23 cellular contexts compared by ENCODE assay signal in the genomic region with DNA sequence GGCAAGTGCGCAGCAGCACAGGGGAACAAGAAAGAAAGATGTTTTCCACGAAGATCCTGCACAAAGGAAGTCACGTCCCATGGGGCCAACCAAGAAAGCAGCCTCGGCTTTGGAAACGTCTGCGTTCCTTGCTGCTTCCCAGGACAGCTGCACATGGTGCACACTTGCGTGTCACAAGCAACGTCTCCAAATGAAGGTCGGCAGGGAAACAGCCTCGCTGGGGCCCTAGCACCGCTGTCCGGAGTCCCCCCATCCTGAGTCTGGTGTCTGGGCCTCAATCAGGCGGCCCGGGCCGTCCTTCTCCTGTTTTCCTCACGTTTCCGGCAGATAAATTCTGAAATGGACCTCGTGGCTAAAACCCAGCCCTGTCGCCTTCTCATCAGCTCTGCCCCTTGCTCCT.
DNase-seq lines count a peak whose midpoint lies in the region; ATAC-seq and TF ChIP-seq lines count a peak whose summit lies in the region.
"Had no signal": no experiment of that assay in that cellular context is flagged by ENCODE, and none has a peak within 500 bp of the region (broad histone marks: within the 10 kb centered on the region; RNA-seq: fewer than 3 reads in every experiment).

No MANE protein-coding gene starts in this region.

- no peak overlapping the region for H3K4me3 ChIP-seq in right atrium auricular region
- H3K4me3 ChIP-seq in gastroesophageal sphincter: no peak overlapping the region
- H3K4me3 ChIP-seq: cardiac muscle cell, right lobe of liver had no signal

- DNase-seq in right atrium auricular region (ENCODE audit: low spot score) (peak; percentile 43), Right ventricle myocardium superior (no peak), posterior vena cava (ENCODE audit: low spot score) (peak; percentile 77), Ammon's horn (ENCODE audit: low spot score) (no peak), NCI-H446 treated with DMSO at 0.1 percent for 48 hours (lab: John Stamatoyannopoulos, UW) (no peak)
- DNase-seq: activated CD4-positive, alpha-beta T cell treated with anti-CD3 and anti-CD28 coated beads, Interleukin-2, amount 10 ng/mL, durations not matched to agents 24 days and 14 days; amygdala; DMS 273 treated with DMSO at 0.1 percent for 48 hours; foreskin keratinocyte; HCEC 1CT; hypothalamus; mammary epithelial cell; NCI-H1417; NCI-H2107; NCI-H510A treated with DMSO at 0.1 percent for 48 hours; NK-92 treated with Interleukin-12 subunit alpha and Interleukin-12 subunit beta, amount 100 ng/mL, for 24 hours; nucleus accumbens; stimulated activated CD4-positive, alpha-beta T cell treated with anti-CD3 and anti-CD28 coated beads, Interleukin-15, amount 100 ng/mL, for 24 hours had no signal

- ATAC-seq in Right ventricle myocardium superior (ENCODE audit: poor library complexity) (no peak), gastroesophageal sphincter (no peak), GM21825 (IDR thresholded peaks at IDR 0.05; ENCODE audit: unreplicated experiment) (no peak), GM19467 (IDR thresholded peaks at IDR 0.05; ENCODE audit: unreplicated experiment) (no peak)
- ATAC-seq: foreskin keratinocyte, right lobe of liver had no signal

- 85 to 100% methylated on average over 4 to 10 of the region's 19 CpGs for WGBS in gastroesophageal sphincter (ENCODE audit: low coverage in 1 of 2), 2 donors

- no peaks in the 10 kb centered on the region for H3K9me3 ChIP-seq in right atrium auricular region
- H3K9me3 ChIP-seq in gastroesophageal sphincter: no peaks in the 10 kb centered on the region
- H3K9me3 ChIP-seq: right lobe of liver had no signal

- H3K27me3 ChIP-seq in right atrium auricular region (no peaks in the 10 kb centered on the region), gastroesophageal sphincter (no peaks in the 10 kb centered on the region)
- H3K27me3 ChIP-seq: foreskin keratinocyte, right lobe of liver had no signal

- no peak for TF ChIP-seq POLR2A in gastroesophageal sphincter (IDR thresholded peaks at IDR 0.05)

- H3K4me1 ChIP-seq in right atrium auricular region (peaks cover 0 to 23% of the 10 kb centered on the region in 2 donors), gastroesophageal sphincter (peaks cover 0 to 89% (median 10%) of the 10 kb centered on the region in 3 donors)
- H3K4me1 ChIP-seq: right lobe of liver had no signal

- TF ChIP-seq CTCF in right atrium auricular region (IDR thresholded peaks at IDR 0.05) (no peak), gastroesophageal sphincter (IDR thresholded peaks at IDR 0.05) (no peak)

- H3K36me3 ChIP-seq in right atrium auricular region (no peaks in the 10 kb centered on the region), gastroesophageal sphincter (peaks cover 0 to 27% of the 10 kb centered on the region in 2 donors)
- H3K36me3 ChIP-seq: cardiac muscle cell, right lobe of liver had no signal

- H3K27ac ChIP-seq in right atrium auricular region: no peak overlapping the region
- peak overlapping the region in 3 of 4 donors; percentile 87 to 93 (median 90) for H3K27ac ChIP-seq in gastroesophageal sphincter
- H3K27ac ChIP-seq: cardiac muscle cell, foreskin keratinocyte, right lobe of liver had no signal

- intact Hi-C loops in Right ventricle myocardium superior (cut with DNase I) (no loop called here), posterior vena cava (cut with DNase I) (no loop called here)

- no peak for TF ChIP-seq EP300 in gastroesophageal sphincter (IDR thresholded peaks at IDR 0.05)

Comparison
In these comparisons a context has a peak if more than half of its experiments do, and no peak if none do; other contexts are left out.
1. DNase-seq: peak in right atrium auricular region (single experiment) and posterior vena cava (single experiment); none in Right ventricle myocardium superior (single experiment), Ammon's horn (single experiment) and NCI-H446 treated with DMSO at 0.1 percent for 48 hours (single experiment).
2. H3K27ac ChIP-seq: peak in gastroesophageal sphincter (3 of 4); none in right atrium auricular region (0 of 2).